20 cellular contexts compared by ENCODE assay signal in the genomic region with DNA sequence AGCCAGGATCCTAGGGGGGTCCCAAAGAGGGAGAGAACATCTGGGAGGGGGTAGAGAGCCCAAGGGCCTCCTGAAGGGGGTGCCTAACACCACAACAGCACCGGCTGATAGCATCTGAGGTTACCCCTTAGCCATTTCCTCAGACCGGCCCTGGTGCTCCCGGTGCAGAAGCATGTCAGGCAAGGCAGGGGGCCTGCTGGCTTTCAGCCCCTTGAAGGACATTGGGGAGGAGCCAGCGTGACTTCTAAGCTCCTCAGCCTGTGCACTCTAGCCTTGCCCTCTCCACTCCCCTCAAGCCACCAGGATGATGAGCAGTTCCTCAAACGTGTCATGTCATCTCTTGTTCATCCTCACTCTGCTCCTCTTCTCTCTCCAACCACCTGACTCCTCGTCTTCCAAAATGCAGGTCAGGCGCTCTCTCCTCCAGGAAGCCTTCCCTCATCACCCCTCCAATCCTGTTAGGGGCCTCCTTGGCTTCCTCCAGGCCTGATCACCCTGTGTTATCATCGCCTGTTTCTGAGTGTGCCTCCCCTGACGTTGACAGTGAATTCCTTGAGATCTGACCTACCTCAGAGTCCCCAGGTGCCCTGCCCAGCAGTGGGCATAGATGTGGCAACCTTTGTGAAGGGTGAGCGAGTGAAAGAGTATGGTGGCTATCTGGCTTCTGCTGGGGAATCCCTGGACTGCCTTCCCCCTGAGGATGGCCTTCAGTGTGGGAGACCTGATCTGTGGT. TPM values are rescaled to one million over a fixed set of nuclear protein-coding genes. Genes with fewer than 3 reads are reported as not detected.
DNase-seq lines count a peak whose midpoint lies in the region; ATAC-seq, FAIRE-seq and TF ChIP-seq lines count a peak whose summit lies in the region.
"Had no signal": no experiment of that assay in that cellular context is flagged by ENCODE, and none has a peak within 500 bp of the region (broad histone marks: within the 10 kb centered on the region; RNA-seq: fewer than 3 reads in every experiment).

No MANE protein-coding gene starts in this region.

- H3K23me2 ChIP-seq in H9 (ENCODE audit: insufficient read length, low read depth, low read length, poor library complexity, severe bottlenecking): peaks cover 3% of the 10 kb centered on the region

- no peak; the same call in 1 of the 3 replicates for ATAC-seq in K562
- ATAC-seq in psoas muscle: peak in 1 of 4 donors; percentile 6
- no peak for ATAC-seq in GM21423 (IDR thresholded peaks at IDR 0.05; ENCODE audit: unreplicated experiment)
- ATAC-seq: esophagus mucosa had no signal

- H2BK12ac ChIP-seq in H9 (ENCODE audit: insufficient read length, low read depth, low read length): no peak overlapping the region

- no peak overlapping the region for H3K23ac ChIP-seq in H9 (ENCODE audit: insufficient read length, low read depth, low read length)

- H3K79me2 ChIP-seq in H9 (ENCODE audit: insufficient read depth, low read length): no peaks in the 10 kb centered on the region
- H3K79me2 ChIP-seq in K562 (ENCODE audit: control insufficient read depth, insufficient read depth, low read length): no peaks in the 10 kb centered on the region

- no peak overlapping the region for H3K14ac ChIP-seq in H9 (ENCODE audit: insufficient read depth, low read length)

- no peak overlapping the region for H3K56ac ChIP-seq in H9 (ENCODE audit: insufficient read length, low read depth, low read length)

- BruUV-seq in K562 (replicated peaks; lab: Mats Ljungman, UMichigan): no TSS peak

- no peaks in the 10 kb centered on the region for H3K79me1 ChIP-seq in H9 (ENCODE audit: insufficient read depth, low read depth, low read length, poor library complexity, severe bottlenecking)

- H4K20me1 ChIP-seq in H9 (ENCODE audit: control insufficient read depth, insufficient read depth, insufficient read length) (no peaks in the 10 kb centered on the region), K562 (replicated peaks; ENCODE audit: control insufficient read depth, insufficient read depth, low read length) (0 out of 2 replicates have a peak, but pooled peaks cover 4% of the 10 kb centered on the region)

- H3K27me3 Mint-ChIP-seq in H9 (ENCODE audit: low read depth): peaks cover 42% of the 10 kb centered on the region

- H3K36me3 ChIP-seq in K562 (ENCODE audit: control insufficient read depth, insufficient read depth, low read length): no peaks in the 10 kb centered on the region
- H3K36me3 ChIP-seq in psoas muscle (ENCODE audit: insufficient read depth in 1 of 2, low read depth in 1 of 2): peaks cover 0 to 18% of the 10 kb centered on the region in 2 donors

- no peak overlapping the region; a peak in 1 of 7 replicates for H3K27ac Mint-ChIP-seq in H9
- H3K27ac Mint-ChIP-seq: activated T-helper 2 cell treated with anti-CD3 and anti-CD28 coated beads, Interferon-gamma antibody, Interleukin-2, Interleukin-4, amounts not matched to agents 10 μg/mL and 5 μg/mL and 100 μg/mL, durations not matched to agents 14 hours and 24 hours and 36 hours had no signal

- H3K27ac ChIP-seq in H9 (ENCODE audit: insufficient read length, low read depth, low read length) (no peak overlapping the region), K562 (ENCODE audit: extremely low read depth, low read depth, low read length) (no peak overlapping the region), psoas muscle (peak overlapping the region; percentile 21)
- H3K27ac ChIP-seq: left lung, testis had no signal

- intact Hi-C loops in K562 (cut with micrococcal nuclease): no loop called here
- intact Hi-C loops in psoas muscle (cut with DNase I): no loop called here

- DNase-seq in D721Med (ENCODE audit: insufficient read length, low spot score) (peak; percentile 7), H9 (peak; percentile 23), K562 (ENCODE audit: extremely low read depth in 1 of 4, low spot score in 3 of 4) (peak in 1 of 4 experiments; percentile 28), psoas muscle (peak in 1 of 2 donors; percentile 24), cerebellar cortex (ENCODE audit: low spot score) (no peak), dermis blood vessel endothelial cell (no peak), inferior parietal cortex (ENCODE audit: extremely low spot score) (no peak)
- DNase-seq: amniotic stem cell; effector CD4-positive, alpha-beta T cell; GOT3; Kasumi-1; NCI-H1436; SIG-M5; testis had no signal

- H3K4me2 ChIP-seq in H9 (ENCODE audit: insufficient read depth, insufficient read length, low read length): no peak overlapping the region
- H3K4me2 ChIP-seq in K562 (ENCODE audit: insufficient read depth, low read length): no peak overlapping the region

- H3K9me1 ChIP-seq in K562 (ENCODE audit: control insufficient read depth, insufficient read depth, low read length): peaks cover 5% of the 10 kb centered on the region

- H4K5ac ChIP-seq in H9 (ENCODE audit: insufficient read length, low read depth, low read length): no peak overlapping the region

- no peak overlapping the region for H3K18ac ChIP-seq in H9 (ENCODE audit: insufficient read length, low read depth, low read length)

- POLR2A ChIA-PET in K562 (lab: Yijun Ruan, JAX): interaction anchor here (0.6 kb wide), 1 partner anchor 41 kb away, joined by 3 read pairs; no protein-coding TSS in a partner anchor

- no peak overlapping the region for H4K8ac ChIP-seq in H9 (replicated peaks; ENCODE audit: insufficient read length, low read depth, low read length)

- H3K9me3 ChIP-seq in H9 (ENCODE audit: control insufficient read depth, low read depth, low read length): no peaks in the 10 kb centered on the region
- H3K9me3 ChIP-seq in K562 (replicated peaks; ENCODE audit: control insufficient read depth, insufficient read depth, low read depth, low read length): no peaks in the 10 kb centered on the region
- no peaks in the 10 kb centered on the region for H3K9me3 ChIP-seq in psoas muscle
- H3K9me3 ChIP-seq: left lung, testis had no signal

- TF ChIP-seq RAD21 in K562 (CRISPR knock-in tag; conservative IDR thresholded peaks at IDR 0.05 in 1 of 2, IDR thresholded peaks at IDR 0.05 in 1 of 2): no peak

- FAIRE-seq in D721Med (lab: Jason Lieb, UNC) (no peak), K562 (lab: Jason Lieb, UNC) (no peak)

- no peak for TF ChIP-seq CTCF in D721Med (IDR thresholded peaks at IDR 0.05; ENCODE audit: insufficient read depth, missing control alignments)
- TF ChIP-seq CTCF in H9 (conservative IDR thresholded peaks at IDR 0.05): no peak
- TF ChIP-seq CTCF in K562 (IDR thresholded peaks at IDR 0.05 in 2 of 3, conservative IDR thresholded peaks at IDR 0.05 in 1 of 3; ENCODE audit: insufficient read depth in 2 of 3, low read depth in 1 of 3, low read length in 3 of 3): no peak
- TF ChIP-seq CTCF in psoas muscle (IDR thresholded peaks at IDR 0.05): no peak

- no peak overlapping the region for H2BK15ac ChIP-seq in H9 (ENCODE audit: low read depth, low read length)

- no peak overlapping the region for H3K4me3 Mint-ChIP-seq in H9

- H3K27me3 ChIP-seq in H9 (ENCODE audit: insufficient read depth, low read length): peaks cover 3% of the 10 kb centered on the region; the same call in 1 of the 2 replicates
- H3K27me3 ChIP-seq in K562 (ENCODE audit: control insufficient read depth in 2 of 2, insufficient read depth in 2 of 2, low read length in 2 of 2): peaks cover 2 to 43% of the 10 kb centered on the region in 2 experiments; a peak in 4 of 5 replicates
- H3K27me3 ChIP-seq in psoas muscle (ENCODE audit: insufficient read depth in 3 of 3, low read length in 2 of 3): no peaks in the 10 kb centered on the region
- H3K27me3 ChIP-seq: testis had no signal

- H3K4me3 ChIP-seq in K562 (no peak overlapping the region), psoas muscle (no peak overlapping the region)
- H3K4me3 ChIP-seq: left lung, testis had no signal

- TF ChIP-seq EP300 in K562 (IDR thresholded peaks at IDR 0.05; ENCODE audit: low read length): no peak

- no peak overlapping the region for H2BK20ac ChIP-seq in H9 (ENCODE audit: low read depth, low read length, poor library complexity, severe bottlenecking)

- H3K9me3 Mint-ChIP-seq in H9: no peaks in the 10 kb centered on the region
- H3K9me3 Mint-ChIP-seq: activated T-helper 2 cell treated with anti-CD3 and anti-CD28 coated beads, Interferon-gamma antibody, Interleukin-2, Interleukin-4, amounts not matched to agents 10 μg/mL and 5 μg/mL and 100 μg/mL, durations not matched to agents 14 hours and 24 hours and 36 hours had no signal

- no peak overlapping the region for H2BK5ac ChIP-seq in H9 (ENCODE audit: insufficient read length, low read length)

- in situ Hi-C loops in K562 (cut with MboI): no loop called here

- peaks cover 13% of the 10 kb centered on the region; the same call in 1 of the 2 replicates for H3K4me1 ChIP-seq in H9 (ENCODE audit: insufficient read depth, low read length)
- H3K4me1 ChIP-seq in K562 (replicated peaks in 1 of 2; ENCODE audit: control insufficient read depth in 2 of 2, insufficient read depth in 2 of 2, low read length in 2 of 2): no peaks in the 10 kb centered on the region; a peak in 1 of 5 replicates
- H3K4me1 ChIP-seq in psoas muscle: peaks cover 57% of the 10 kb centered on the region
- H3K4me1 ChIP-seq: testis had no signal

- H3K9ac ChIP-seq in H9 (ENCODE audit: extremely low read depth, insufficient read length, low read length): no peak overlapping the region
- no peak overlapping the region; a peak in 1 of 4 replicates for H3K9ac ChIP-seq in K562 (ENCODE audit: insufficient read depth in 1 of 2, low read depth in 2 of 2, low read length in 2 of 2)

- no CpG with 5 or more reads among the region's 10 CpGs for WGBS in H9 (ENCODE audit: extremely low coverage, insufficient read length, low lambda C conversion rate)
- 4% methylated on average over 10 of the region's 10 CpGs for WGBS in K562 (ENCODE audit: insufficient coverage, low coverage, missing lambda C conversion rate)
- WGBS in psoas muscle, 3 donors: 57 to 72% (median 64%) methylated on average over 10 of the region's 10 CpGs

- no peak overlapping the region for H2BK120ac ChIP-seq in H9 (ENCODE audit: low read depth, low read length, poor library complexity, severe bottlenecking)

- H3K4me1 Mint-ChIP-seq in H9: peaks cover 20 to 21% of the 10 kb centered on the region in 2 experiments

- H4K91ac ChIP-seq in H9 (ENCODE audit: insufficient read length, low read depth, low read length): no peak overlapping the region

- no peak overlapping the region for H3T11ph ChIP-seq in H9 (ENCODE audit: low read length)

- no peak overlapping the region for H2AK5ac ChIP-seq in H9 (ENCODE audit: insufficient read length, low read length)

- H2AFZ ChIP-seq in H9 (ENCODE audit: low read length): no peak overlapping the region
- H2AFZ ChIP-seq in K562 (ENCODE audit: low read depth, low read length): no peak overlapping the region

- CTCF ChIA-PET in K562 (lab: Yijun Ruan, JAX; ENCODE audit: low intra/inter-chr PET ratio): no interaction called here

- no peak for TF ChIP-seq POLR2A in K562 (conservative IDR thresholded peaks at IDR 0.05)

- H3K4ac ChIP-seq in H9 (ENCODE audit: low read depth, low read length): no peak overlapping the region

- H3K36me3 Mint-ChIP-seq in H9 (ENCODE audit: insufficient read depth in 1 of 3, low read depth in 3 of 3): no peaks in the 10 kb centered on the region

RNA-seq across cellular contexts. Expression of a gene that starts 6.1 kb away (rescaled TPM):
- total RNA-seq in H9 (2021) (0.26 and 0.35 TPM in 2 replicates), K562 (2014; rRNA removed) (not detected in 2 replicates), K562 (2014; rRNA removed; fragmentation: Illumina TruSeq; extraction: Trizol) (not detected in 2 replicates), K562 (2015; rRNA removed; fragmentation: Illumina TruSeq; extraction: Trizol) (not detected in 2 replicates), K562 (2021) (not detected in 2 replicates), psoas muscle (10 to 100 TPM; 18.7 to 90.9 (median 43.8) TPM), dermis blood vessel endothelial cell (0.51 and 1.2 TPM in 2 replicates)
- not detected in 2 replicates for total RNA-seq in K562 (2011; cell fraction: chromatin; rRNA removed; ENCODE audit: low replicate concordance)
- total RNA-seq in K562 (2011; cell fraction: nucleolus; rRNA removed): not detected in 2 replicates
- not detected in 2 replicates for total RNA-seq in K562 (2011; cell fraction: nucleoplasm; rRNA removed)
- polyA plus RNA-seq in K562 (2011; rRNA removed) (not detected in 2 replicates), K562 (2014; fragmentation: Illumina TruSeq; extraction: Trizol) (not detected in 2 replicates), K562 (2014; fragmentation: Nextera tagmentation; extraction: Ambion mirVana) (not detected), K562 (2014; rRNA removed) (not detected in 2 replicates), psoas muscle (10 to 100 TPM; 43.8 to 50.9 (median 44.9) TPM)
- polyA plus RNA-seq in K562 (2011; cell fraction: cytosol; rRNA removed): not detected in 2 replicates
- polyA plus RNA-seq in K562 (2011; cell fraction: nucleus; rRNA removed): not detected in 2 replicates
- not detected in 2 replicates for polyA plus RNA-seq in K562 (2012)
- polyA minus RNA-seq in K562 (2011; rRNA and poly(A)+ RNA removed): not detected in 2 replicates
- polyA minus RNA-seq in K562 (2011; cell fraction: cytosol; rRNA and poly(A)+ RNA removed): not detected in 2 replicates
- not detected in 2 replicates for polyA minus RNA-seq in K562 (2011; cell fraction: nucleus; rRNA and poly(A)+ RNA removed)
- total RNA-seq: activated T-helper 2 cell treated with anti-CD3 and anti-CD28 coated beads, Interferon-gamma antibody, Interleukin-2, Interleukin-4, amounts not matched to agents 10 μg/mL and 5 μg/mL and 100 μg/mL, durations not matched to agents 14 hours and 24 hours and 36 hours had no signal

RNA-seq across cellular contexts. Expression of a gene that starts 48.0 kb away (rescaled TPM):
- total RNA-seq in H9 (2021) (not detected in 2 replicates), K562 (2014; rRNA removed) (not detected in 2 replicates), K562 (2014; rRNA removed; fragmentation: Illumina TruSeq; extraction: Trizol) (not detected in 2 replicates), K562 (2015; rRNA removed; fragmentation: Illumina TruSeq; extraction: Trizol) (not detected in 2 replicates), K562 (2021) (not detected in 2 replicates), psoas muscle (1 to 10 TPM in 3 of 4 donors, under 1 TPM in 1; 0.96 to 2.5 (median 1.5) TPM), dermis blood vessel endothelial cell (0.05 TPM in 1 of 2 replicates, not detected in the other)
- total RNA-seq in K562 (2011; cell fraction: chromatin; rRNA removed; ENCODE audit: low replicate concordance): not detected in 2 replicates
- total RNA-seq in K562 (2011; cell fraction: nucleolus; rRNA removed): not detected in 2 replicates
- total RNA-seq in K562 (2011; cell fraction: nucleoplasm; rRNA removed): not detected in 2 replicates
- polyA plus RNA-seq in K562 (2011; rRNA removed) (not detected in 2 replicates), K562 (2014; fragmentation: Illumina TruSeq; extraction: Trizol) (not detected in 2 replicates), K562 (2014; fragmentation: Nextera tagmentation; extraction: Ambion mirVana) (not detected), K562 (2014; rRNA removed) (not detected in 2 replicates), psoas muscle (1 to 10 TPM in 2 of 3 donors, under 1 TPM in 1; 0.59 to 1.6 (median 1.2) TPM)
- polyA plus RNA-seq in K562 (2011; cell fraction: cytosol; rRNA removed): not detected in 2 replicates
- polyA plus RNA-seq in K562 (2011; cell fraction: nucleus; rRNA removed): not detected in 2 replicates
- polyA plus RNA-seq in K562 (2012): not detected in 2 replicates
- not detected in 2 replicates for polyA minus RNA-seq in K562 (2011; rRNA and poly(A)+ RNA removed)
- not detected in 2 replicates for polyA minus RNA-seq in K562 (2011; cell fraction: cytosol; rRNA and poly(A)+ RNA removed)
- polyA minus RNA-seq in K562 (2011; cell fraction: nucleus; rRNA and poly(A)+ RNA removed): not detected in 2 replicates
- total RNA-seq: activated T-helper 2 cell treated with anti-CD3 and anti-CD28 coated beads, Interferon-gamma antibody, Interleukin-2, Interleukin-4, amounts not matched to agents 10 μg/mL and 5 μg/mL and 100 μg/mL, durations not matched to agents 14 hours and 24 hours and 36 hours; HT-29; T-helper 2 cell treated with Interferon-gamma antibody and Interleukin-4, amounts not matched to agents 100 ng/mL and 5 ng/mL, for 36 hours had no signal

Comparison
In these comparisons a context has a peak if more than half of its experiments do, and no peak if none do; other contexts are left out.
1. DNase-seq: peak in D721Med (single experiment) and H9 (single experiment); none in cerebellar cortex (single experiment), dermis blood vessel endothelial cell (single experiment) and inferior parietal cortex (single experiment).